In the genomic region with DNA sequence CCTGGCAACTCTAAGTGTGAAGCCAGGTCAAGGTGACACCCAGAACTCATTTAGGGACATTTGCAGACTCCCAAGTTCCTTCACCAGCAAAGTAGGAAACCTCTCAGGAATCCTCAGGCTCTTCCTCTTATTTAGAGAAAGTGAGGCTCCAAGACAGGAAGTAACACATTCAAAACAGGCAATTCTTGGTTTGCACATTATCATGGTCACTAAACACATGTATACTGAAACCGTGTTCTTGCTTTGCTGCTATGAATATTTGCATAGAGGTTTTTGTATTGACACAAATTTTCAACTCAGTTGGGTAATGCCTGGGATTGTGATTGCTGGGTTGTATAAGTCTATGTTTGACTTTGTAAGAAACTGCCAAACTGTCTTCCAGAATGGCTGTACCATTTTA, we compare ENCODE assay signal across 17 cellular contexts. TPM values are rescaled to one million over a fixed set of nuclear protein-coding genes. Genes with fewer than 3 reads are reported as not detected.
DNase-seq lines count a peak whose midpoint lies in the region; ATAC-seq, FAIRE-seq and TF ChIP-seq lines count a peak whose summit lies in the region.
"Had no signal": no experiment of that assay in that cellular context is flagged by ENCODE, and none has a peak within 500 bp of the region (broad histone marks: within the 10 kb centered on the region; RNA-seq: fewer than 3 reads in every experiment).

No MANE protein-coding gene starts in this region.

- H3K4me1 ChIP-seq in HepG2 (ENCODE audit: insufficient read depth, low read length) (peaks cover 17% of the 10 kb centered on the region), right lobe of liver (no peaks in the 10 kb centered on the region), lower lobe of right lung (no peaks in the 10 kb centered on the region)
- H3K4me1 ChIP-seq: psoas muscle, stomach had no signal

- BruUV-seq in HepG2 (replicated peaks; lab: Mats Ljungman, UMichigan), result no TSS peak

- H3K27me3 ChIP-seq in HepG2 (ENCODE audit: control insufficient read depth in 1 of 2, insufficient read depth in 2 of 2, low read length in 2 of 2) (no peaks in the 10 kb centered on the region), right lobe of liver (no peaks in the 10 kb centered on the region), lower lobe of right lung (ENCODE audit: low read depth) (no peaks in the 10 kb centered on the region)

- H3K9me3 ChIP-seq in HepG2 (ENCODE audit: low read length) (no peaks in the 10 kb centered on the region), right lobe of liver (no peaks in the 10 kb centered on the region), lower lobe of right lung (no peaks in the 10 kb centered on the region)
- H3K9me3 ChIP-seq: psoas muscle had no signal

- no peaks in the 10 kb centered on the region for H4K20me1 ChIP-seq in HepG2 (ENCODE audit: insufficient read depth, low read length)

- ATAC-seq in HepG2, result no peak
- no peak for ATAC-seq in right lobe of liver
- peak; percentile 59 for ATAC-seq in GM21737 (IDR thresholded peaks at IDR 0.05; ENCODE audit: unreplicated experiment)
- peak; percentile 86 for ATAC-seq in HG03139 (IDR thresholded peaks at IDR 0.05; ENCODE audit: unreplicated experiment)
- no peak for ATAC-seq in lower lobe of right lung
- ATAC-seq: psoas muscle, Right ventricle myocardium inferior had no signal

- H3K36me3 ChIP-seq in HepG2 (replicated peaks in 1 of 2; ENCODE audit: control insufficient read depth in 1 of 2, insufficient read depth in 2 of 2, low read length in 2 of 2) (no peaks in the 10 kb centered on the region), right lobe of liver (no peaks in the 10 kb centered on the region), lower lobe of right lung (no peaks in the 10 kb centered on the region)
- H3K36me3 ChIP-seq: stomach, WERI-Rb-1 had no signal

- TF ChIP-seq EP300 in HepG2 (IDR thresholded peaks at IDR 0.05; ENCODE audit: low read depth in 2 of 2, low read length in 2 of 2), result no peak
- no peak for TF ChIP-seq EP300 in HepG2 (CRISPR knock-in tag; IDR thresholded peaks at IDR 0.05; ENCODE audit: borderline replicate concordance)

- peak overlapping the region in 2 of 3 experiments; percentile 25 to 56; a peak in 2 of 6 replicates for H3K4me3 ChIP-seq in HepG2 (replicated peaks in 1 of 3; ENCODE audit: insufficient read depth in 1 of 3, low read depth in 2 of 3, low read length in 3 of 3)
- H3K4me3 ChIP-seq in right lobe of liver, result no peak overlapping the region
- H3K4me3 ChIP-seq in lower lobe of right lung, result no peak overlapping the region
- H3K4me3 ChIP-seq: psoas muscle, stomach had no signal

- intact Hi-C loops in HepG2 (cut with micrococcal nuclease; ENCODE audit: unreplicated experiment) (no loop called here), right lobe of liver (cut with DNase I) (no loop called here), lower lobe of right lung (cut with DNase I) (no loop called here)

- POLR2A ChIA-PET in HepG2 (lab: Yijun Ruan, JAX), result interaction anchor here (1.7 kb wide), 1 partner anchor 13 kb away, joined by 6 read pairs; a partner anchor contains a TSS

- H3K4me2 ChIP-seq in HepG2 (ENCODE audit: low read depth, low read length), result peak overlapping the region; percentile 78

- FAIRE-seq in HepG2 (lab: Jason Lieb, UNC), result no peak

- no peak for TF ChIP-seq CTCF in HepG2 (CRISPR knock-in tag; IDR thresholded peaks at IDR 0.05)
- TF ChIP-seq CTCF in right lobe of liver (IDR thresholded peaks at IDR 0.05), result no peak
- no peak for TF ChIP-seq CTCF in lower lobe of right lung (IDR thresholded peaks at IDR 0.05)

- no peak for TF ChIP-seq POLR2A in HepG2 (IDR thresholded peaks at IDR 0.05; ENCODE audit: insufficient read depth in 1 of 2, low read depth in 2 of 2, low read length in 2 of 2)
- TF ChIP-seq POLR2A in right lobe of liver (IDR thresholded peaks at IDR 0.05), result no peak

- no peak for TF ChIP-seq RAD21 in HepG2 (CRISPR knock-in tag; IDR thresholded peaks at IDR 0.05)

- H2AFZ ChIP-seq in HepG2 (ENCODE audit: low read length), result no peak overlapping the region

- H3K27ac ChIP-seq in HepG2 (ENCODE audit: extremely low read length, insufficient read depth, low read length) (no peak overlapping the region), right lobe of liver (no peak overlapping the region), substantia nigra (ENCODE audit: low read depth, low read length, poor library complexity, severe bottlenecking) (peak overlapping the region; percentile 6), lower lobe of right lung (no peak overlapping the region)
- H3K27ac ChIP-seq: 22Rv1, psoas muscle, stomach, WERI-Rb-1 had no signal

- in situ Hi-C loops in HepG2 (cut with HindIII; ENCODE audit: extremely low pct_ligation_motif_present, low pct_unique_long_range_greater_than_20kb), result no loop called here

- H3K79me2 ChIP-seq in HepG2 (ENCODE audit: insufficient read depth, low read length), result no peaks in the 10 kb centered on the region

- CTCF ChIA-PET in HepG2 (lab: Yijun Ruan, JAX; ENCODE audit: low intra/inter-chr PET ratio, low total read pairs), result no interaction called here

- 0% methylated on average over 1 of the region's 1 CpG for WGBS in HepG2 (ENCODE audit: low lambda C conversion rate)
- 25% methylated on average over 1 of the region's 1 CpG for whole genome bisulfite sequencing in right lobe of liver (ENCODE audit: insufficient coverage, low coverage, low lambda C conversion rate, missing lambda C conversion rate)

- DNase-seq in HepG2 (ENCODE audit: low spot score) (no peak), right lobe of liver (no peak), substantia nigra (lab: John Stamatoyannopoulos, UW) (no peak), NCI-H510A (lab: John Stamatoyannopoulos, UW) (no peak), lower lobe of right lung (no peak)
- no peak for DNase-seq in activated CD4-positive, alpha-beta T cell treated with anti-CD3 and anti-CD28 coated beads for 1 hour
- DNase-seq: activated T-cell treated with anti-CD3 and anti-CD28 coated beads, Interleukin-2, amount 50 U/mL, for 48 hours; DMS 273 treated with DMSO at 0.1 percent for 48 hours; mammary epithelial cell; NCI-H524 treated with DMSO at 0.1 percent for 48 hours; psoas muscle; stomach; WERI-Rb-1 had no signal

- no peak overlapping the region for H3K9ac ChIP-seq in HepG2 (ENCODE audit: insufficient read depth, low read depth, low read length)

TF ChIP-seq in HepG2, 621 proteins besides CTCF, POLR2A, EP300 and RAD21:
- TF ChIP-seq NFRKB (IDR thresholded peaks at IDR 0.05) (no peak), TMF1 (CRISPR knock-in tag; IDR thresholded peaks at IDR 0.05; ENCODE audit: low read depth) (no peak), SMARCC2 (IDR thresholded peaks at IDR 0.05) (no peak)
TF ChIP-seq in HepG2: peak in this region for 0.

RNA-seq across cellular contexts. Expression of a gene that starts 13.2 kb away (rescaled TPM):
- total RNA-seq in HepG2 (2016; rRNA removed; fragmentation: Illumina TruSeq; extraction: Trizol) (66.6 and 67.9 TPM in 2 replicates), right lobe of liver (10 to 100 TPM; 18.8 to 29.4 (median 22.2) TPM), lower lobe of right lung (46.0 TPM)
- total RNA-seq in HepG2 (2016; cell fraction: cytosol; rRNA removed; fragmentation: Illumina TruSeq; extraction: Trizol; ENCODE audit: low read depth), result 55.4 and 65.8 TPM in 2 replicates
- 59.1 and 63.0 TPM in 2 replicates for total RNA-seq in HepG2 (2016; cell fraction: insoluble cytoplasmic fraction; rRNA removed; fragmentation: Illumina TruSeq; extraction: Trizol)
- 94.1 and 96.8 TPM in 2 replicates for total RNA-seq in HepG2 (2016; cell fraction: membrane; rRNA removed; fragmentation: Illumina TruSeq; extraction: Trizol)
- 59.4 and 60.6 TPM in 2 replicates for total RNA-seq in HepG2 (2016; cell fraction: nucleus; rRNA removed; fragmentation: Illumina TruSeq; extraction: Trizol)
- polyA plus RNA-seq in HepG2 (2011; rRNA removed), result 35.4 and 43.6 TPM in 2 replicates
- 17.2 and 27.7 TPM in 2 replicates for polyA plus RNA-seq in HepG2 (2011; cell fraction: cytosol; rRNA removed)
- polyA plus RNA-seq in HepG2 (2011; cell fraction: nucleus; rRNA removed), result 29.1 and 37.9 TPM in 2 replicates
- 40.6 and 47.2 TPM in 2 replicates for polyA plus RNA-seq in HepG2 (2012)
- polyA plus RNA-seq in HepG2 (2016; cell fraction: cytosol; fragmentation: Illumina TruSeq; extraction: Trizol; ENCODE audit: low read depth), result 37.8 and 49.5 TPM in 2 replicates
- 64.3 and 69.2 TPM in 2 replicates for polyA plus RNA-seq in HepG2 (2016; cell fraction: insoluble cytoplasmic fraction; fragmentation: Illumina TruSeq; extraction: Trizol; ENCODE audit: low read depth)
- 70.9 and 75.8 TPM in 2 replicates for polyA plus RNA-seq in HepG2 (2016; cell fraction: membrane; fragmentation: Illumina TruSeq; extraction: Trizol; ENCODE audit: low read depth)
- 55.9 and 58.5 TPM in 2 replicates for polyA plus RNA-seq in HepG2 (2016; cell fraction: nucleus; fragmentation: Illumina TruSeq; extraction: Trizol; ENCODE audit: insufficient read depth, low read depth)
- polyA minus RNA-seq in HepG2 (2011; rRNA and poly(A)+ RNA removed; ENCODE audit: low replicate concordance), result 20.9 and 41.9 TPM in 2 replicates
- 26.6 and 35.0 TPM in 2 replicates for polyA minus RNA-seq in HepG2 (2011; cell fraction: cytosol; rRNA and poly(A)+ RNA removed)
- 118 and 132 TPM in 2 replicates for polyA minus RNA-seq in HepG2 (2011; cell fraction: nucleus; rRNA and poly(A)+ RNA removed)

Comparison
In these comparisons a context has a peak if more than half of its experiments do, and no peak if none do; other contexts are left out.
1. H3K4me3 ChIP-seq: peak in HepG2 (2 of 3); none in right lobe of liver (0 of 3) and lower lobe of right lung (single experiment).
2. ATAC-seq: peak in GM21737 (single experiment) and HG03139 (single experiment); none in HepG2 (single experiment), right lobe of liver (0 of 4) and lower lobe of right lung (0 of 2).